In the genomic region with DNA sequence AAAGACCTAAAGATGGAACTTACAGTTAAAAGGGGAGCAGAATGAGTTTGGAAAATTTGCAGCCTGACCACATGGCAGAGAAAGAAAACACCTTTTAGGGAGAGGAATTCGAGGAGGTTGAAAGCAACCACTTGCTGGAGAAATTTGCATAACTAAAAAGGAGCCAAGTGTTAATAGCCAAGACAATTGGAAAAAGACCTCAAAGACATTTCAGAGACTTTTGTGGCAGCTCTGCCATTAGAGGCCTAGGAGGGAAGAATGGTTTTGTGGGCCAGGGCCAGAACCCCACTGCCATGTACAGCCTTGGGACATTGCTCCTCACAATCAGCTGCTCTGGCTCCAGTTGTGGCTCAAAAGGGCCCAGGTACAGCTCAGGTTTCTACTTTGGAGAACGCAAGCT, we compare ENCODE assay signal across 22 cellular contexts.
"Had no signal": no experiment of that assay in that cellular context is flagged by ENCODE, and none has a peak within 500 bp of the region (broad histone marks: within the 10 kb centered on the region; RNA-seq: fewer than 3 reads in every experiment).

No MANE protein-coding gene starts in this region.

- H3K36me3 Mint-ChIP-seq: naive B cell; stimulated activated memory B cell treated with anti-CD40 and anti-IgM and Interleukin-4, amounts not matched to agents 10 μg/mL and 1 μg/mL and 100 μg/mL, for 72 hours had no signal

- H3K27me3 ChIP-seq: esophagus muscularis mucosa, gastrocnemius medialis, tibial artery, upper lobe of left lung, uterus had no signal

- H3K27ac Mint-ChIP-seq: naive B cell; nephron progenitor cell; stimulated activated memory B cell treated with anti-CD40 and anti-IgM and Interleukin-4, amounts not matched to agents 10 μg/mL and 1 μg/mL and 100 μg/mL, for 72 hours; stimulated activated naive CD8-positive, alpha-beta T cell treated with anti-CD3 and anti-CD28 coated beads, Interleukin-15, Interleukin-2, amounts not matched to agents 100 ng/mL and 50 ng/mL, for 24 hours had no signal

- H3K4me3 Mint-ChIP-seq: naive B cell; nephron progenitor cell; stimulated activated memory B cell treated with anti-CD40 and anti-IgM and Interleukin-4, amounts not matched to agents 10 μg/mL and 1 μg/mL and 100 μg/mL, for 72 hours; stimulated activated naive CD8-positive, alpha-beta T cell treated with anti-CD3 and anti-CD28 coated beads, Interleukin-15, Interleukin-2, amounts not matched to agents 100 ng/mL and 50 ng/mL, for 24 hours had no signal

- H3K4me1 Mint-ChIP-seq: naive B cell; nephron progenitor cell; stimulated activated memory B cell treated with anti-CD40 and anti-IgM and Interleukin-4, amounts not matched to agents 10 μg/mL and 1 μg/mL and 100 μg/mL, for 72 hours had no signal

- H3K27ac ChIP-seq: epithelial cell of prostate, esophagus muscularis mucosa, gastrocnemius medialis, psoas muscle, spleen, tibial artery, upper lobe of left lung, uterus had no signal

- H3K9me3 Mint-ChIP-seq: naive B cell; nephron progenitor cell; stimulated activated memory B cell treated with anti-CD40 and anti-IgM and Interleukin-4, amounts not matched to agents 10 μg/mL and 1 μg/mL and 100 μg/mL, for 72 hours; stimulated activated naive CD8-positive, alpha-beta T cell treated with anti-CD3 and anti-CD28 coated beads, Interleukin-15, Interleukin-2, amounts not matched to agents 100 ng/mL and 50 ng/mL, for 24 hours had no signal

- H3K4me1 ChIP-seq: esophagus muscularis mucosa, gastrocnemius medialis, psoas muscle, spleen, tibial artery, upper lobe of left lung, uterus had no signal

- H3K9me3 ChIP-seq: esophagus muscularis mucosa, gastrocnemius medialis, psoas muscle, spleen, tibial artery, upper lobe of left lung, uterus had no signal

- H3K27me3 Mint-ChIP-seq: stimulated activated memory B cell treated with anti-CD40 and anti-IgM and Interleukin-4, amounts not matched to agents 10 μg/mL and 1 μg/mL and 100 μg/mL, for 72 hours; stimulated activated naive CD8-positive, alpha-beta T cell treated with anti-CD3 and anti-CD28 coated beads, Interleukin-15, Interleukin-2, amounts not matched to agents 100 ng/mL and 50 ng/mL, for 24 hours had no signal

- H3K4me3 ChIP-seq: esophagus muscularis mucosa, gastrocnemius medialis, lung, psoas muscle, spleen, tibial artery, upper lobe of left lung, uterus had no signal

- H3K36me3 ChIP-seq: esophagus muscularis mucosa, gastrocnemius medialis, spleen, tibial artery, upper lobe of left lung, uterus had no signal

- DNase-seq: effector memory CD4-positive, alpha-beta T cell; gastrocnemius medialis; left colon; left ventricle myocardium superior; mesenchymal stem cell; naive B cell; nephron progenitor cell; psoas muscle; retina; spleen; stimulated activated CD4-positive, alpha-beta T cell treated with anti-CD3 and anti-CD28 coated beads, Interleukin-15, amount 100 ng/mL, for 24 hours; stimulated activated CD4-positive, alpha-beta T cell treated with anti-CD3 and anti-CD28 coated beads, Interleukin-1b, Interleukin-23, amount 100 ng/mL, for 48 hours; stimulated activated CD4-positive, alpha-beta T cell treated with anti-CD3 and anti-CD28 coated beads, Interleukin-4, amount 100 ng/mL, for 24 hours; tibial artery; upper lobe of left lung; uterus had no signal

- ATAC-seq: gastrocnemius medialis; left colon; left ventricle myocardium superior; psoas muscle; sciatic nerve; stimulated activated memory B cell treated with anti-CD40 and anti-IgM and Interleukin-4, amounts not matched to agents 10 μg/mL and 1 μg/mL and 100 μg/mL, for 72 hours had no signal
